8 cellular contexts compared by ENCODE assay signal in genomic region chr5:127785098-127785927, GRCh38.
DNase-seq lines count a peak whose midpoint lies in the region; ATAC-seq, FAIRE-seq and TF ChIP-seq lines count a peak whose summit lies in the region.

No MANE protein-coding gene starts in this region.

- 11% methylated on average over 6 of the region's 6 CpGs for WGBS in GM12878 (ENCODE audit: insufficient coverage, insufficient replicate concordance, low lambda C conversion rate, missing lambda C conversion rate)

- no peaks in the 10 kb centered on the region for H3K27me3 ChIP-seq in GM12878 (replicated peaks in 1 of 2; ENCODE audit: control insufficient read depth in 2 of 2, insufficient read depth in 2 of 2, low read length in 1 of 2)

- H3K4me3 ChIP-seq in GM12878 = no peak overlapping the region

- no peak overlapping the region for H2AFZ ChIP-seq in GM12878 (ENCODE audit: control insufficient read depth, low read depth, low read length)

- no peaks in the 10 kb centered on the region for H3K9me3 ChIP-seq in GM12878 (replicated peaks; ENCODE audit: control insufficient read depth, insufficient read depth, low read length)

- no peak overlapping the region for H3K27ac ChIP-seq in GM12878 (ENCODE audit: control insufficient read depth, insufficient read depth)

- no peak for TF ChIP-seq CTCF in GM12878 (IDR thresholded peaks at IDR 0.05 in 2 of 3, conservative IDR thresholded peaks at IDR 0.05 in 1 of 3; ENCODE audit: control insufficient read depth in 2 of 3, extremely low read depth in 1 of 3, insufficient read depth in 1 of 3, low read depth in 3 of 3, low read length in 3 of 3)

- no peaks in the 10 kb centered on the region for H3K79me2 ChIP-seq in GM12878 (ENCODE audit: control insufficient read depth, insufficient read depth, low read length)

- in situ Hi-C loops in GM12878 (cut with MboI) (no loop called here), G401 (cut with HindIII; ENCODE audit: low sequenced_read_pairs) (no loop called here)

- POLR2A ChIA-PET in GM12878 (lab: Charles Lee) = no interaction called here

- H4K20me1 ChIP-seq in GM12878 (ENCODE audit: control insufficient read depth, insufficient read depth) = no peaks in the 10 kb centered on the region

- intact Hi-C loops in GM12878 (cut with micrococcal nuclease; ENCODE audit: unreplicated experiment) = no loop called here

- RAD21 ChIA-PET in GM12878 (lab: Charles Lee; ENCODE audit: unreplicated experiment) = interaction anchor here (0.6 kb wide), 1 partner anchor 114 kb away, joined by 3 read pairs; no protein-coding TSS in a partner anchor

- no peaks in the 10 kb centered on the region for H3K4me1 ChIP-seq in GM12878 (ENCODE audit: control insufficient read depth, insufficient read depth, low read length)

- TF ChIP-seq EP300 in GM12878 (IDR thresholded peaks at IDR 0.05; ENCODE audit: borderline replicate concordance in 1 of 2, control insufficient read depth in 1 of 2, low read depth in 2 of 2, low read length in 2 of 2) = peak in 1 of 2 experiments; percentile 36; a peak in 1 of 4 replicates

- SMC1A ChIA-PET in GM12878 (lab: Charles Lee; ENCODE audit: uncharacterized antibody, unreplicated experiment) = interaction anchor here (1.0 kb wide), 2 partner anchors 16 to 31 kb away, joined by 3 read pairs; no protein-coding TSS in a partner anchor

- ATAC-seq in HG03432 (IDR thresholded peaks at IDR 0.05; ENCODE audit: unreplicated experiment) = peak; percentile 78
- peak; percentile 92 for ATAC-seq in GM12878

- H3K36me3 ChIP-seq in GM12878 (ENCODE audit: control insufficient read depth in 2 of 2, insufficient read depth in 2 of 2, low read length in 1 of 2) = no peaks in the 10 kb centered on the region

- CTCF ChIA-PET in GM12878 (lab: Yijun Ruan, JAX) = no interaction called here

- DNase-seq in stimulated activated CD4-positive, alpha-beta T cell treated with anti-CD3 and anti-CD28 coated beads, Interleukin-1b, Interleukin-23, amount 100 ng/mL, for 48 hours = peak; percentile 38
- no peak for DNase-seq in stimulated activated CD4-positive, alpha-beta T cell treated with anti-CD3 and anti-CD28 coated beads, Interleukin-4, amount 100 ng/mL, for 1 hour
- DNase-seq in GM12878 (ENCODE audit: low read depth, low spot score) (peak; percentile 16), stromal cell of bone marrow (ENCODE audit: low read depth) (peak; percentile 80), iPS-NIHi11 (ENCODE audit: low spot score) (no peak), cortex of kidney (lab: John Stamatoyannopoulos, UW) (no peak), G401 (ENCODE audit: low spot score) (no peak)

- H3K9ac ChIP-seq in GM12878 (ENCODE audit: control insufficient read depth, insufficient read depth, low read length) = no peak overlapping the region

- no peak for TF ChIP-seq POLR2A in GM12878 (IDR thresholded peaks at IDR 0.05; ENCODE audit: low read depth, low read length)

- H3K4me2 ChIP-seq in GM12878 (ENCODE audit: control insufficient read depth, insufficient read depth) = no peak overlapping the region

- no TSS peak for BruUV-seq in GM12878 (replicated peaks; lab: Mats Ljungman, UMichigan)

- no peak for TF ChIP-seq RAD21 in GM12878 (IDR thresholded peaks at IDR 0.05; ENCODE audit: insufficient read depth, low read depth, low read length)

- FAIRE-seq in GM12878 (lab: Jason Lieb, UNC) = no peak

TF ChIP-seq in GM12878, 131 proteins besides CTCF, POLR2A, EP300 and RAD21:
- TF ChIP-seq ZBTB33 (IDR thresholded peaks at IDR 0.05) (no peak), POLR2AphosphoS5 (IDR thresholded peaks at IDR 0.05; ENCODE audit: low read length) (no peak), HDGF (IDR thresholded peaks at IDR 0.05) (no peak), ELK1 (IDR thresholded peaks at IDR 0.05; ENCODE audit: low read depth, low read length) (no peak), MTA2 (IDR thresholded peaks at IDR 0.05; ENCODE audit: low read depth) (0 out of 2 replicates have a peak, but pooled peaks have one; percentile 18), ZSCAN29 (IDR thresholded peaks at IDR 0.05) (no peak), POU2F2 (IDR thresholded peaks at IDR 0.05; ENCODE audit: borderline replicate concordance, low read depth, low read length) (peak; percentile 28; the same call in 1 of the 3 replicates), CBFB (IDR thresholded peaks at IDR 0.05; ENCODE audit: low read depth) (no peak), PKNOX1 (IDR thresholded peaks at IDR 0.05) (peak; percentile 33; the same call in 1 of the 2 replicates), YY1 (IDR thresholded peaks at IDR 0.05; ENCODE audit: low read depth, low read length) (0 out of 2 replicates have a peak, but pooled peaks have one; percentile 5)
TF ChIP-seq in GM12878: peak in this region for 4.

Comparison
In these comparisons a context has a peak if more than half of its experiments do, and no peak if none do; other contexts are left out.
1. DNase-seq: peak in stimulated activated CD4-positive, alpha-beta T cell treated with anti-CD3 and anti-CD28 coated beads, Interleukin-1b, Interleukin-23, amount 100 ng/mL, for 48 hours (single experiment), GM12878 (single experiment) and stromal cell of bone marrow (single experiment); none in stimulated activated CD4-positive, alpha-beta T cell treated with anti-CD3 and anti-CD28 coated beads, Interleukin-4, amount 100 ng/mL, for 1 hour (single experiment), iPS-NIHi11 (single experiment), cortex of kidney (single experiment) and G401 (single experiment).